Comparison of ENCODE assay signal across 1 cellular context in the genomic region with DNA sequence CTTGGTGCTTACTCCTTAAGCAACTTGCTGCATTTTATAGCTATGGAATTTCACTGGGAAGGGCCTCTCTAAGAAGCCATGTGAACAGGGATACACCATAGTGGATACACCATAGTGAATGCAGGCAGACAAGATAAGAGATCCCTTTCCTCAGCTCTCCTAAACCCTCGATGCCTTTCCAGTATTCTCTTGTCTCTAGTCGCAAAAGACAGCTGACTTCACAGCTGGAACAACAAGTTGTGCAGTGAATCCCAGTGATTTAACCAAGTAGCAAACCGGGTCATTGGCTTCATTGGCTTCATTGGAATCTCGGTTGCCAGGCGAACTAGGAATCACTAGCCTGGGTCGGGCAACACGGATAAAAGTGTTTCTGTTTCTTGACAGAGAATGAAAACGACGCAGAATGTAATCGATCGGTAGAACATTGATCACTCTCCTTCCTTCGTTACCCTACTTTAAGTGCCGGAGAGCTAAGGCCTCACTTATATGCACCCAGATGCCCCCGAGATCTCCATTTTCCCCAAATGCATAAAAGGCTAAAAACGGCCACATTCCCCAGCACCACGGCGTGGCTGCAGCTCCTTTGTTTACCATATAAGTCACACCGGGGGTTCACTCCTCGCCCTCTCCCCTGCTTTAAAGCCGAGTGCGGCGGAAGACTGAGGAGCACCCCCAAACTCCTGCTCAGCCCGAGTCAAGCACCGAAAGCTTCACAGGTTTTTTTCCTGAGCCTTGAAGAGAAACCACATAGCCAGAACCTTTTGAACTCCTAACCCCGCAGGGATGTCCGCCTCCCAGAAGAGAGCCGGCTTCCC.
TF ChIP-seq lines count a peak whose summit lies in the region.

No MANE protein-coding gene starts in this region.

TF ChIP-seq in H1, 55 proteins besides CTCF, POLR2A, EP300 and RAD21:
- no peak for TF ChIP-seq SAP30 (IDR thresholded peaks at IDR 0.05; ENCODE audit: insufficient read depth, insufficient replicate concordance, low read length)
- no peak for TF ChIP-seq SIX5 (IDR thresholded peaks at IDR 0.05; ENCODE audit: low read depth, low read length)
- peak; percentile 18; the same call in 1 of the 2 replicates for TF ChIP-seq POLR2AphosphoS5 (IDR thresholded peaks at IDR 0.05; ENCODE audit: low read depth, low read length)
- TF ChIP-seq USF2 (IDR thresholded peaks at IDR 0.05; ENCODE audit: low read length) = no peak
- no peak for TF ChIP-seq RFX5 (IDR thresholded peaks at IDR 0.05; ENCODE audit: borderline replicate concordance, low read depth, low read length)
- TF ChIP-seq GTF2F1 (IDR thresholded peaks at IDR 0.05; ENCODE audit: borderline replicate concordance, low read depth, low read length) = no peak
- no peak for TF ChIP-seq CTBP2 (IDR thresholded peaks at IDR 0.05; ENCODE audit: borderline replicate concordance, insufficient read depth, insufficient read length, low read length)
- no peak for TF ChIP-seq SP2 (IDR thresholded peaks at IDR 0.05; ENCODE audit: low read length)
- TF ChIP-seq GABPA (IDR thresholded peaks at IDR 0.05; ENCODE audit: borderline replicate concordance, insufficient read depth, low read length) = no peak
- no peak for TF ChIP-seq CBX5 (IDR thresholded peaks at IDR 0.05; ENCODE audit: low read depth, low read length)
- TF ChIP-seq ATF3 (IDR thresholded peaks at IDR 0.05; ENCODE audit: insufficient read depth, low read depth, low read length) = no peak
- TF ChIP-seq SIN3A (conservative IDR thresholded peaks at IDR 0.05 in 1 of 2, IDR thresholded peaks at IDR 0.05 in 1 of 2; ENCODE audit: low read depth in 1 of 2, low read length in 2 of 2) = peak; percentile 18 to 69; a peak in 3 of 4 replicates
- no peak for TF ChIP-seq CHD1 (IDR thresholded peaks at IDR 0.05; ENCODE audit: low read depth, low read length)
- TF ChIP-seq, protein P1, sequence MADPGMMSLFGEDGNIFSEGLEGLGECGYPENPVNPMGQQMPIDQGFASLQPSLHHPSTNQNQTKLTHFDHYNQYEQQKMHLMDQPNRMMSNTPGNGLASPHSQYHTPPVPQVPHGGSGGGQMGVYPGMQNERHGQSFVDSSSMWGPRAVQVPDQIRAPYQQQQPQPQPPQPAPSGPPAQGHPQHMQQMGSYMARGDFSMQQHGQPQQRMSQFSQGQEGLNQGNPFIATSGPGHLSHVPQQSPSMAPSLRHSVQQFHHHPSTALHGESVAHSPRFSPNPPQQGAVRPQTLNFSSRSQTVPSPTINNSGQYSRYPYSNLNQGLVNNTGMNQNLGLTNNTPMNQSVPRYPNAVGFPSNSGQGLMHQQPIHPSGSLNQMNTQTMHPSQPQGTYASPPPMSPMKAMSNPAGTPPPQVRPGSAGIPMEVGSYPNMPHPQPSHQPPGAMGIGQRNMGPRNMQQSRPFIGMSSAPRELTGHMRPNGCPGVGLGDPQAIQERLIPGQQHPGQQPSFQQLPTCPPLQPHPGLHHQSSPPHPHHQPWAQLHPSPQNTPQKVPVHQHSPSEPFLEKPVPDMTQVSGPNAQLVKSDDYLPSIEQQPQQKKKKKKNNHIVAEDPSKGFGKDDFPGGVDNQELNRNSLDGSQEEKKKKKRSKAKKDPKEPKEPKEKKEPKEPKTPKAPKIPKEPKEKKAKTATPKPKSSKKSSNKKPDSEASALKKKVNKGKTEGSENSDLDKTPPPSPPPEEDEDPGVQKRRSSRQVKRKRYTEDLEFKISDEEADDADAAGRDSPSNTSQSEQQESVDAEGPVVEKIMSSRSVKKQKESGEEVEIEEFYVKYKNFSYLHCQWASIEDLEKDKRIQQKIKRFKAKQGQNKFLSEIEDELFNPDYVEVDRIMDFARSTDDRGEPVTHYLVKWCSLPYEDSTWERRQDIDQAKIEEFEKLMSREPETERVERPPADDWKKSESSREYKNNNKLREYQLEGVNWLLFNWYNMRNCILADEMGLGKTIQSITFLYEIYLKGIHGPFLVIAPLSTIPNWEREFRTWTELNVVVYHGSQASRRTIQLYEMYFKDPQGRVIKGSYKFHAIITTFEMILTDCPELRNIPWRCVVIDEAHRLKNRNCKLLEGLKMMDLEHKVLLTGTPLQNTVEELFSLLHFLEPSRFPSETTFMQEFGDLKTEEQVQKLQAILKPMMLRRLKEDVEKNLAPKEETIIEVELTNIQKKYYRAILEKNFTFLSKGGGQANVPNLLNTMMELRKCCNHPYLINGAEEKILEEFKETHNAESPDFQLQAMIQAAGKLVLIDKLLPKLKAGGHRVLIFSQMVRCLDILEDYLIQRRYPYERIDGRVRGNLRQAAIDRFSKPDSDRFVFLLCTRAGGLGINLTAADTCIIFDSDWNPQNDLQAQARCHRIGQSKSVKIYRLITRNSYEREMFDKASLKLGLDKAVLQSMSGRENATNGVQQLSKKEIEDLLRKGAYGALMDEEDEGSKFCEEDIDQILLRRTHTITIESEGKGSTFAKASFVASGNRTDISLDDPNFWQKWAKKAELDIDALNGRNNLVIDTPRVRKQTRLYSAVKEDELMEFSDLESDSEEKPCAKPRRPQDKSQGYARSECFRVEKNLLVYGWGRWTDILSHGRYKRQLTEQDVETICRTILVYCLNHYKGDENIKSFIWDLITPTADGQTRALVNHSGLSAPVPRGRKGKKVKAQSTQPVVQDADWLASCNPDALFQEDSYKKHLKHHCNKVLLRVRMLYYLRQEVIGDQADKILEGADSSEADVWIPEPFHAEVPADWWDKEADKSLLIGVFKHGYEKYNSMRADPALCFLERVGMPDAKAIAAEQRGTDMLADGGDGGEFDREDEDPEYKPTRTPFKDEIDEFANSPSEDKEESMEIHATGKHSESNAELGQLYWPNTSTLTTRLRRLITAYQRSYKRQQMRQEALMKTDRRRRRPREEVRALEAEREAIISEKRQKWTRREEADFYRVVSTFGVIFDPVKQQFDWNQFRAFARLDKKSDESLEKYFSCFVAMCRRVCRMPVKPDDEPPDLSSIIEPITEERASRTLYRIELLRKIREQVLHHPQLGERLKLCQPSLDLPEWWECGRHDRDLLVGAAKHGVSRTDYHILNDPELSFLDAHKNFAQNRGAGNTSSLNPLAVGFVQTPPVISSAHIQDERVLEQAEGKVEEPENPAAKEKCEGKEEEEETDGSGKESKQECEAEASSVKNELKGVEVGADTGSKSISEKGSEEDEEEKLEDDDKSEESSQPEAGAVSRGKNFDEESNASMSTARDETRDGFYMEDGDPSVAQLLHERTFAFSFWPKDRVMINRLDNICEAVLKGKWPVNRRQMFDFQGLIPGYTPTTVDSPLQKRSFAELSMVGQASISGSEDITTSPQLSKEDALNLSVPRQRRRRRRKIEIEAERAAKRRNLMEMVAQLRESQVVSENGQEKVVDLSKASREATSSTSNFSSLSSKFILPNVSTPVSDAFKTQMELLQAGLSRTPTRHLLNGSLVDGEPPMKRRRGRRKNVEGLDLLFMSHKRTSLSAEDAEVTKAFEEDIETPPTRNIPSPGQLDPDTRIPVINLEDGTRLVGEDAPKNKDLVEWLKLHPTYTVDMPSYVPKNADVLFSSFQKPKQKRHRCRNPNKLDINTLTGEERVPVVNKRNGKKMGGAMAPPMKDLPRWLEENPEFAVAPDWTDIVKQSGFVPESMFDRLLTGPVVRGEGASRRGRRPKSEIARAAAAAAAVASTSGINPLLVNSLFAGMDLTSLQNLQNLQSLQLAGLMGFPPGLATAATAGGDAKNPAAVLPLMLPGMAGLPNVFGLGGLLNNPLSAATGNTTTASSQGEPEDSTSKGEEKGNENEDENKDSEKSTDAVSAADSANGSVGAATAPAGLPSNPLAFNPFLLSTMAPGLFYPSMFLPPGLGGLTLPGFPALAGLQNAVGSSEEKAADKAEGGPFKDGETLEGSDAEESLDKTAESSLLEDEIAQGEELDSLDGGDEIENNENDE (IDR thresholded peaks at IDR 0.05; ENCODE audit: insufficient replicate concordance, low read length) = no peak
- TF ChIP-seq EZH2 (IDR thresholded peaks at IDR 0.05; ENCODE audit: low read depth, low read length, severe bottlenecking) = peak; percentile 19
- TF ChIP-seq, protein P2, sequence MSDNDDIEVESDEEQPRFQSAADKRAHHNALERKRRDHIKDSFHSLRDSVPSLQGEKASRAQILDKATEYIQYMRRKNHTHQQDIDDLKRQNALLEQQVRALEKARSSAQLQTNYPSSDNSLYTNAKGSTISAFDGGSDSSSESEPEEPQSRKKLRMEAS (IDR thresholded peaks at IDR 0.05) = peak; percentile 48; the same call in 1 of the 2 replicates
- no peak for TF ChIP-seq RBBP5 (IDR thresholded peaks at IDR 0.05; ENCODE audit: borderline replicate concordance, low read depth, low read length)
- TF ChIP-seq ATF2 (IDR thresholded peaks at IDR 0.05; ENCODE audit: low read length) = no peak
- TF ChIP-seq TEAD4 (IDR thresholded peaks at IDR 0.05; ENCODE audit: low read depth, low read length) = peak; percentile 27; the same call in 1 of the 2 replicates
- 0 out of 2 replicates have a peak, but pooled peaks have one; percentile 0 for TF ChIP-seq PHF8 (conservative IDR thresholded peaks at IDR 0.05; ENCODE audit: low read depth, low read length)
- no peak for TF ChIP-seq POU5F1 (IDR thresholded peaks at IDR 0.05; ENCODE audit: low read depth, low read length)
- no peak for TF ChIP-seq BACH1 (IDR thresholded peaks at IDR 0.05; ENCODE audit: low read length)
- no peak for TF ChIP-seq JUND (IDR thresholded peaks at IDR 0.05; ENCODE audit: low read length)
- TF ChIP-seq JUN (IDR thresholded peaks at IDR 0.05; ENCODE audit: low read depth, low read length) = no peak
- no peak for TF ChIP-seq NRF1 (IDR thresholded peaks at IDR 0.05; ENCODE audit: low read depth, low read length)
- peak; percentile 54; the same call in 1 of the 2 replicates for TF ChIP-seq TAF1 (IDR thresholded peaks at IDR 0.05; ENCODE audit: low read depth, low read length)
